Comparison of ENCODE assay signal across 1 cellular context in the genomic region with DNA sequence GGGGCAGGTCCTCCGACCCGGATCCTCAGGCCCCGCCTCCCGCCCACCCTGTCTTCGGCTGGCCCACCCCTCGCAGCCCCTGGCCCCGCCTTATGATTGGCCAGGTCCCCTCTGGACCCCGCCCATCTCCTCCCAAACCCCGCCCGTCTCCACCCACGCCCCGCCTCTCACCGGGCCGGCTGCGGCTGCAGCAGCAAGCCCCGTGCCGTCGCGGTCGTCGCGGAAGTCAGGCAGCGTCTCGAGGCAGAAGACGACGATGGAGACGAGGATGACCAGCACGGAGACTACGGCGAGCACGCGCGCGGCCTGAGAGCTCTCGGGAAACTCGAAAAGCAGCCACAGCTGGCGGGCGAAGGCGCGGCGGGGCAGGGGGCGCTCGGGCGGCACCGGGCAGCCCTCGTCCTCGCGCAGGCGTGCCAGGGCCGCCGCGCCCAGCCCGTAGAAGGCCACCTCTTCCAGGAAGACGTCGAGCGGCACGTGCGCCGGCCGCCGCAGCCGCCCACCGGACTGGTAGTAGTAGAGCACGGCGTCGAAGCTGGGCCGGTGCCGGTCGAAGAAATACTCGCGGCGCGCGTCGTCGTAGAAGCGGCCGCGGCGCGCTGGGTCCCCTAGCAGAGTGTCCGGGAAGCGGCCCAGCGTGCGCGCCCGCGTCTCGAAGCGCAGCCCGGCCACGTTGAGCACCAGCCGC.
TF ChIP-seq lines count a peak whose summit lies in the region.

No MANE protein-coding gene starts in this region.

TF ChIP-seq in K562, 482 proteins besides CTCF, POLR2A, EP300 and RAD21 (continues in another document):
- no peak for TF ChIP-seq FIP1L1 (IDR thresholded peaks at IDR 0.05; ENCODE audit: low read depth, low read length, poor library complexity, severe bottlenecking)
- TF ChIP-seq SNRNP70 (optimal IDR thresholded peaks at IDR 0.05; ENCODE audit: low read depth, low read length): no peak
- TF ChIP-seq EGR1 (conservative IDR thresholded peaks at IDR 0.05): peak; percentile 78
- no peak for TF ChIP-seq NUFIP1 (IDR thresholded peaks at IDR 0.05; ENCODE audit: partially characterized antibody)
- TF ChIP-seq CBX2 (IDR thresholded peaks at IDR 0.05; ENCODE audit: insufficient read depth, low read length, poor library complexity, severe bottlenecking): no peak
- no peak for TF ChIP-seq RBM25 (IDR thresholded peaks at IDR 0.05; ENCODE audit: low read depth, low read length, severe bottlenecking)
- TF ChIP-seq BHLHE40 (IDR thresholded peaks at IDR 0.05; ENCODE audit: low read length): peak; percentile 66
- peak; percentile 86 for TF ChIP-seq L3MBTL2 (IDR thresholded peaks at IDR 0.05)
- 0 out of 2 replicates have a peak, but pooled peaks have one; percentile 11 for TF ChIP-seq RB1 (IDR thresholded peaks at IDR 0.05; ENCODE audit: low read depth)
- no peak for TF ChIP-seq SMAD1 (IDR thresholded peaks at IDR 0.05; ENCODE audit: low read depth, low read length, partially characterized antibody)
- TF ChIP-seq, protein P1, sequence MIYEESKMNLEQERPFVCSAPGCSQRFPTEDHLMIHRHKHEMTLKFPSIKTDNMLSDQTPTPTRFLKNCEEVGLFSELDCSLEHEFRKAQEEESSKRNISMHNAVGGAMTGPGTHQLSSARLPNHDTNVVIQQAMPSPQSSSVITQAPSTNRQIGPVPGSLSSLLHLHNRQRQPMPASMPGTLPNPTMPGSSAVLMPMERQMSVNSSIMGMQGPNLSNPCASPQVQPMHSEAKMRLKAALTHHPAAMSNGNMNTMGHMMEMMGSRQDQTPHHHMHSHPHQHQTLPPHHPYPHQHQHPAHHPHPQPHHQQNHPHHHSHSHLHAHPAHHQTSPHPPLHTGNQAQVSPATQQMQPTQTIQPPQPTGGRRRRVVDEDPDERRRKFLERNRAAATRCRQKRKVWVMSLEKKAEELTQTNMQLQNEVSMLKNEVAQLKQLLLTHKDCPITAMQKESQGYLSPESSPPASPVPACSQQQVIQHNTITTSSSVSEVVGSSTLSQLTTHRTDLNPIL (CRISPR knock-in tag; IDR thresholded peaks at IDR 0.05): no peak
- no peak for TF ChIP-seq ZNF696 (CRISPR knock-in tag; conservative IDR thresholded peaks at IDR 0.05)
- TF ChIP-seq, protein P2, sequence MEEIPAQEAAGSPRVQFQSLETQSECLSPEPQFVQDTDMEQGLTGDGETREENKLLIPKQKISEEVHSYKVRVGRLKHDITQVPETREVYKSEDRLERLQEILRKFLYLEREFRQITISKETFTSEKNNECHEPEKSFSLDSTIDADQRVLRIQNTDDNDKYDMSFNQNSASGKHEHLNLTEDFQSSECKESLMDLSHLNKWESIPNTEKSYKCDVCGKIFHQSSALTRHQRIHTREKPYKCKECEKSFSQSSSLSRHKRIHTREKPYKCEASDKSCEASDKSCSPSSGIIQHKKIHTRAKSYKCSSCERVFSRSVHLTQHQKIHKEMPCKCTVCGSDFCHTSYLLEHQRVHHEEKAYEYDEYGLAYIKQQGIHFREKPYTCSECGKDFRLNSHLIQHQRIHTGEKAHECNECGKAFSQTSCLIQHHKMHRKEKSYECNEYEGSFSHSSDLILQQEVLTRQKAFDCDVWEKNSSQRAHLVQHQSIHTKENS (CRISPR knock-in tag; IDR thresholded peaks at IDR 0.05): no peak
- TF ChIP-seq, protein P3, sequence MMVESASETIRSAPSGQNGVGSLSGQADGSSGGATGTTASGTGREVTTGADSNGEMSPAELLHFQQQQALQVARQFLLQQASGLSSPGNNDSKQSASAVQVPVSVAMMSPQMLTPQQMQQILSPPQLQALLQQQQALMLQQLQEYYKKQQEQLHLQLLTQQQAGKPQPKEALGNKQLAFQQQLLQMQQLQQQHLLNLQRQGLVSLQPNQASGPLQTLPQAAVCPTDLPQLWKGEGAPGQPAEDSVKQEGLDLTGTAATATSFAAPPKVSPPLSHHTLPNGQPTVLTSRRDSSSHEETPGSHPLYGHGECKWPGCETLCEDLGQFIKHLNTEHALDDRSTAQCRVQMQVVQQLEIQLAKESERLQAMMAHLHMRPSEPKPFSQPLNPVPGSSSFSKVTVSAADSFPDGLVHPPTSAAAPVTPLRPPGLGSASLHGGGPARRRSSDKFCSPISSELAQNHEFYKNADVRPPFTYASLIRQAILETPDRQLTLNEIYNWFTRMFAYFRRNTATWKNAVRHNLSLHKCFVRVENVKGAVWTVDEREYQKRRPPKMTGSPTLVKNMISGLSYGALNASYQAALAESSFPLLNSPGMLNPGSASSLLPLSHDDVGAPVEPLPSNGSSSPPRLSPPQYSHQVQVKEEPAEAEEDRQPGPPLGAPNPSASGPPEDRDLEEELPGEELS (CRISPR knock-in tag; IDR thresholded peaks at IDR 0.05; ENCODE audit: borderline replicate concordance): no peak
- TF ChIP-seq ILF3 (IDR thresholded peaks at IDR 0.05; ENCODE audit: borderline replicate concordance): no peak
- peak in 1 of 2 experiments; percentile 32; a peak in 1 of 3 replicates for TF ChIP-seq CBX3 (IDR thresholded peaks at IDR 0.05; ENCODE audit: borderline replicate concordance in 1 of 2, low read length in 2 of 2)
- TF ChIP-seq, protein P4, sequence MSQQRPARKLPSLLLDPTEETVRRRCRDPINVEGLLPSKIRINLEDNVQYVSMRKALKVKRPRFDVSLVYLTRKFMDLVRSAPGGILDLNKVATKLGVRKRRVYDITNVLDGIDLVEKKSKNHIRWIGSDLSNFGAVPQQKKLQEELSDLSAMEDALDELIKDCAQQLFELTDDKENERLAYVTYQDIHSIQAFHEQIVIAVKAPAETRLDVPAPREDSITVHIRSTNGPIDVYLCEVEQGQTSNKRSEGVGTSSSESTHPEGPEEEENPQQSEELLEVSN (IDR thresholded peaks at IDR 0.05; ENCODE audit: borderline replicate concordance in 1 of 2, extremely low read depth in 1 of 2, insufficient read depth in 1 of 2, insufficient read length in 1 of 2, low read depth in 1 of 2, low read length in 1 of 2, poor library complexity in 1 of 2, severe bottlenecking in 1 of 2): peak; percentile 60 to 96
- TF ChIP-seq ZFP1 (CRISPR knock-in tag; IDR thresholded peaks at IDR 0.05): no peak
- TF ChIP-seq MECOM (CRISPR knock-in tag; IDR thresholded peaks at IDR 0.05): no peak
- peak; percentile 24; the same call in 1 of the 2 replicates for TF ChIP-seq CREM (IDR thresholded peaks at IDR 0.05; ENCODE audit: low read depth)
- no peak for TF ChIP-seq TEAD1 (CRISPR knock-in tag; IDR thresholded peaks at IDR 0.05)
- no peak for TF ChIP-seq NEUROD1 (IDR thresholded peaks at IDR 0.05; ENCODE audit: borderline replicate concordance, low read depth, low read length, partially characterized antibody)
- TF ChIP-seq MEIS2 (IDR thresholded peaks at IDR 0.05; ENCODE audit: partially characterized antibody): no peak
- TF ChIP-seq, protein P5, sequence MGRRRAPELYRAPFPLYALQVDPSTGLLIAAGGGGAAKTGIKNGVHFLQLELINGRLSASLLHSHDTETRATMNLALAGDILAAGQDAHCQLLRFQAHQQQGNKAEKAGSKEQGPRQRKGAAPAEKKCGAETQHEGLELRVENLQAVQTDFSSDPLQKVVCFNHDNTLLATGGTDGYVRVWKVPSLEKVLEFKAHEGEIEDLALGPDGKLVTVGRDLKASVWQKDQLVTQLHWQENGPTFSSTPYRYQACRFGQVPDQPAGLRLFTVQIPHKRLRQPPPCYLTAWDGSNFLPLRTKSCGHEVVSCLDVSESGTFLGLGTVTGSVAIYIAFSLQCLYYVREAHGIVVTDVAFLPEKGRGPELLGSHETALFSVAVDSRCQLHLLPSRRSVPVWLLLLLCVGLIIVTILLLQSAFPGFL (CRISPR knock-in tag; IDR thresholded peaks at IDR 0.05): no peak
- TF ChIP-seq, protein P6, sequence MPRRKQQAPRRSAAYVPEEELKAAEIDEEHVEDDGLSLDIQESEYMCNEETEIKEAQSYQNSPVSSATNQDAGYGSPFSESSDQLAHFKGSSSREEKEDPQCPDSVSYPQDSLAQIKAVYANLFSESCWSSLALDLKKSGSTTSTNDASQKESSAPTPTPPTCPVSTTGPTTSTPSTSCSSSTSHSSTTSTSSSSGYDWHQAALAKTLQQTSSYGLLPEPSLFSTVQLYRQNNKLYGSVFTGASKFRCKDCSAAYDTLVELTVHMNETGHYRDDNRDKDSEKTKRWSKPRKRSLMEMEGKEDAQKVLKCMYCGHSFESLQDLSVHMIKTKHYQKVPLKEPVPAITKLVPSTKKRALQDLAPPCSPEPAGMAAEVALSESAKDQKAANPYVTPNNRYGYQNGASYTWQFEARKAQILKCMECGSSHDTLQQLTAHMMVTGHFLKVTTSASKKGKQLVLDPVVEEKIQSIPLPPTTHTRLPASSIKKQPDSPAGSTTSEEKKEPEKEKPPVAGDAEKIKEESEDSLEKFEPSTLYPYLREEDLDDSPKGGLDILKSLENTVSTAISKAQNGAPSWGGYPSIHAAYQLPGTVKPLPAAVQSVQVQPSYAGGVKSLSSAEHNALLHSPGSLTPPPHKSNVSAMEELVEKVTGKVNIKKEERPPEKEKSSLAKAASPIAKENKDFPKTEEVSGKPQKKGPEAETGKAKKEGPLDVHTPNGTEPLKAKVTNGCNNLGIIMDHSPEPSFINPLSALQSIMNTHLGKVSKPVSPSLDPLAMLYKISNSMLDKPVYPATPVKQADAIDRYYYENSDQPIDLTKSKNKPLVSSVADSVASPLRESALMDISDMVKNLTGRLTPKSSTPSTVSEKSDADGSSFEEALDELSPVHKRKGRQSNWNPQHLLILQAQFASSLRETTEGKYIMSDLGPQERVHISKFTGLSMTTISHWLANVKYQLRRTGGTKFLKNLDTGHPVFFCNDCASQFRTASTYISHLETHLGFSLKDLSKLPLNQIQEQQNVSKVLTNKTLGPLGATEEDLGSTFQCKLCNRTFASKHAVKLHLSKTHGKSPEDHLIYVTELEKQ (CRISPR knock-in tag; IDR thresholded peaks at IDR 0.05): no peak
- TF ChIP-seq, protein P7, sequence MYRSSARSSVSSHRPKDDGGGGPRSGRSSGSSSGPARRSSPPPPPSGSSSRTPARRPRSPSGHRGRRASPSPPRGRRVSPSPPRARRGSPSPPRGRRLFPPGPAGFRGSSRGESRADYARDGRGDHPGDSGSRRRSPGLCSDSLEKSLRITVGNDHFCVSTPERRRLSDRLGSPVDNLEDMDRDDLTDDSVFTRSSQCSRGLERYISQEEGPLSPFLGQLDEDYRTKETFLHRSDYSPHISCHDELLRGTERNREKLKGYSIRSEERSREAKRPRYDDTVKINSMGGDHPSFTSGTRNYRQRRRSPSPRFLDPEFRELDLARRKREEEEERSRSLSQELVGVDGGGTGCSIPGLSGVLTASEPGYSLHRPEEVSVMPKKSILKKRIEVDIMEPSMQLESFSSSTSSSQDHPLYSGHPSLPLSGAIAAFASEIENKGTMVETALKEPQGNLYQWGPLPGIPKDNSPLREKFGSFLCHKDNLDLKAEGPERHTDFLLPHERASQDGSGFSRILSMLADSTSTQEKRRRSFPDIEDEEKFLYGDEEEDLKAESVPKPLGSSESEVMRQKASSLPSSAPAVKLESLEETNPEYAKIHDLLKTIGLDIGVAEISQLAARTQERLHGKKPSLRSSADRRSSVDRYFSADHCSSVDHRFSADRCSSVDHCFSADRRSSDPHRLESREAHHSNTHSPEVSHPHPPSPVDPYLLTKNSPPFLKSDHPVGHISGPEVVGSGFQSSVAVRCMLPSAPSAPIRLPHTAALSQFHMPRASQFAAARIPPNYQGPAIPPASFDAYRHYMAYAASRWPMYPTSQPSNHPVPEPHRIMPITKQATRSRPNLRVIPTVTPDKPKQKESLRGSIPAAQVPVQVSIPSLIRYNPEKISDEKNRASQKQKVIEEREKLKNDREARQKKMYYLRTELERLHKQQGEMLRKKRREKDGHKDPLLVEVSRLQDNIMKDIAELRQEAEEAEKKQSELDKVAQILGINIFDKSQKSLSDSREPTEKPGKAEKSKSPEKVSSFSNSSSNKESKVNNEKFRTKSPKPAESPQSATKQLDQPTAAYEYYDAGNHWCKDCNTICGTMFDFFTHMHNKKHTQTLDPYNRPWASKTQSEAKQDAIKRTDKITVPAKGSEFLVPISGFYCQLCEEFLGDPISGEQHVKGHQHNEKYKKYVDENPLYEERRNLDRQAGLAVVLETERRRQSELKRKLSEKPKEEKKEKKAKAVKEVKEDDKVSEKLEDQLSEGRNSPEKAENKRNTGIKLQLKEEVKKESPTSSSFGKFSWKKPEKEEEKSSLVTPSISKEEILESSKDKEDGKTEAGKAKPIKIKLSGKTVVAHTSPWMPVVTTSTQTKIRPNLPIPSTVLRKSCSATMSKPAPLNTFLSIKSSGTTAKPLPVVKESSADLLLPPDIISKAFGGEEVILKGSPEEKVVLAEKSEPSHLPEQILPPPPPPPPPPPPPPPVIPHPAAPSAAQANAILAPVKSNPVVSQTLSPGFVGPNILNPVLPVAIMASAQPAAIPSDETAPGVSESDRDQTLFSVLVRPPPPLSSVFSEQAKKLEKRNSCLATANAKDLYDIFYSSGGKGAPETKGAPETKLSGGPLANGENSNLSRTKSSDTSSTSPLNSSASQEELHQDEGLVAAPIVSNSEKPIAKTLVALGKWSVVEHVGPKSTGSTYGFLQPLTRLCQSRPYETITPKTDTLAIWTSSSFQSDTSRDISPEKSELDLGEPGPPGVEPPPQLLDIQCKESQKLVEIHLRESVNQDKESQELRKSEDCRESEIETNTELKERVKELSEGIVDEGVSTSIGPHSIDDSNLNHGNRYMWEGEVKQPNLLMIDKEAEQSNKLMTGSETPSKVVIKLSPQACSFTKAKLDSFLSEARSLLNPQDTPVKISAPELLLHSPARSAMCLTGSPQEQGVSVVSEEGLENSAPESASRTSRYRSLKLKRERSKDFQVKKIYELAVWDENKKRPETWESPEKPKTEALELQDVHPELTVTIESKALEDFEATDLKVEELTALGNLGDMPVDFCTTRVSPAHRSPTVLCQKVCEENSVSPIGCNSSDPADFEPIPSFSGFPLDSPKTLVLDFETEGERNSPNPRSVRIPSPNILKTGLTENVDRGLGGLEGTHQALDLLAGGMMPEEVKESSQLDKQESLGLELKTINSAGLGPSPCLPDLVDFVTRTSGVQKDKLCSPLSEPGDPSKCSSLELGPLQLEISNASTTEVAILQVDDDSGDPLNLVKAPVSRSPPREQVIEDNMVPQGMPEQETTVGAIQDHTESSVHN (IDR thresholded peaks at IDR 0.05; ENCODE audit: borderline replicate concordance in 1 of 2, low read depth in 1 of 2): no peak
- peak; percentile 49; the same call in 1 of the 2 replicates for TF ChIP-seq ZBTB7A (IDR thresholded peaks at IDR 0.05; ENCODE audit: borderline replicate concordance, control insufficient read depth, low read depth, low read length)
- TF ChIP-seq, protein P8, sequence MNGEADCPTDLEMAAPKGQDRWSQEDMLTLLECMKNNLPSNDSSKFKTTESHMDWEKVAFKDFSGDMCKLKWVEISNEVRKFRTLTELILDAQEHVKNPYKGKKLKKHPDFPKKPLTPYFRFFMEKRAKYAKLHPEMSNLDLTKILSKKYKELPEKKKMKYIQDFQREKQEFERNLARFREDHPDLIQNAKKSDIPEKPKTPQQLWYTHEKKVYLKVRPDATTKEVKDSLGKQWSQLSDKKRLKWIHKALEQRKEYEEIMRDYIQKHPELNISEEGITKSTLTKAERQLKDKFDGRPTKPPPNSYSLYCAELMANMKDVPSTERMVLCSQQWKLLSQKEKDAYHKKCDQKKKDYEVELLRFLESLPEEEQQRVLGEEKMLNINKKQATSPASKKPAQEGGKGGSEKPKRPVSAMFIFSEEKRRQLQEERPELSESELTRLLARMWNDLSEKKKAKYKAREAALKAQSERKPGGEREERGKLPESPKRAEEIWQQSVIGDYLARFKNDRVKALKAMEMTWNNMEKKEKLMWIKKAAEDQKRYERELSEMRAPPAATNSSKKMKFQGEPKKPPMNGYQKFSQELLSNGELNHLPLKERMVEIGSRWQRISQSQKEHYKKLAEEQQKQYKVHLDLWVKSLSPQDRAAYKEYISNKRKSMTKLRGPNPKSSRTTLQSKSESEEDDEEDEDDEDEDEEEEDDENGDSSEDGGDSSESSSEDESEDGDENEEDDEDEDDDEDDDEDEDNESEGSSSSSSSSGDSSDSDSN (IDR thresholded peaks at IDR 0.05; ENCODE audit: borderline replicate concordance in 1 of 2, low read depth in 2 of 2, low read length in 2 of 2): 0 out of 4 replicates have a peak, but pooled peaks of 1 of the 2 experiments have one; percentile 26
- no peak for TF ChIP-seq PHB (CRISPR knock-in tag; IDR thresholded peaks at IDR 0.05)
- TF ChIP-seq RAD51 (IDR thresholded peaks at IDR 0.05; ENCODE audit: borderline replicate concordance, low read depth): no peak
- no peak for TF ChIP-seq SMAD2 (IDR thresholded peaks at IDR 0.05; ENCODE audit: low read depth, low read length)
